27 cellular contexts compared by ENCODE assay signal in genomic region chr18:31154186-31154585, GRCh38. TPM values are rescaled to one million over a fixed set of nuclear protein-coding genes. Genes with fewer than 3 reads are reported as not detected.
"Had no signal": no experiment of that assay in that cellular context is flagged by ENCODE, and none has a peak within 500 bp of the region (broad histone marks: within the 10 kb centered on the region; RNA-seq: fewer than 3 reads in every experiment).

No MANE protein-coding gene starts in this region.

- H3K9me3 Mint-ChIP-seq: activated CD4-positive, alpha-beta T cell treated with anti-CD3 and anti-CD28 coated beads, Interleukin-2, amount 10 ng/mL, durations not matched to agents 24 days and 14 days; activated naive CD4-positive, alpha-beta T cell treated with anti-CD3 and anti-CD28 coated beads, Interleukin-2, amount 50 U/mL, for 72 hours; T-helper 1 cell treated with Interleukin-12 subunit alpha and Interleukin-12 subunit beta and Interleukin-4 antibody, amounts not matched to agents 30 μg/mL and 1 μg/mL, for 36 hours; WTC11 had no signal

- H3K4me3 Mint-ChIP-seq: activated CD4-positive, alpha-beta T cell treated with anti-CD3 and anti-CD28 coated beads, Interleukin-2, amount 10 ng/mL, durations not matched to agents 24 days and 14 days; activated CD8-positive, alpha-beta memory T cell treated with anti-CD3 and anti-CD28 coated beads, Interleukin-2, amount 10 ng/mL, durations not matched to agents 7 days and 5 days; activated naive CD8-positive, alpha-beta T cell treated with anti-CD3 and anti-CD28 coated beads, Interleukin-2, amount 50 U/mL, for 24 hours; activated T-cell treated with anti-CD3 and anti-CD28 coated beads, Interleukin-2, amount 50 U/mL, for 4 hours; T-helper 1 cell treated with Interleukin-12 subunit alpha and Interleukin-12 subunit beta and Interleukin-4 antibody, amounts not matched to agents 30 μg/mL and 1 μg/mL, for 36 hours; WTC11 had no signal

- H3K4me1 ChIP-seq: ascending aorta, body of pancreas had no signal

- H3K36me3 Mint-ChIP-seq: activated CD8-positive, alpha-beta memory T cell treated with anti-CD3 and anti-CD28 coated beads, Interleukin-2, amount 10 ng/mL, durations not matched to agents 7 days and 5 days; activated naive CD4-positive, alpha-beta T cell treated with anti-CD3 and anti-CD28 coated beads, Interleukin-2, amount 50 U/mL, for 72 hours; WTC11 had no signal

- ATAC-seq: activated CD8-positive, alpha-beta memory T cell treated with anti-CD3 and anti-CD28 coated beads, Interleukin-2, amount 10 ng/mL, durations not matched to agents 7 days and 5 days; activated naive CD4-positive, alpha-beta T cell treated with anti-CD3 and anti-CD28 coated beads, Interleukin-2, amount 50 U/mL, for 72 hours; activated naive CD8-positive, alpha-beta T cell treated with anti-CD3 and anti-CD28 coated beads, Interleukin-2, amount 50 U/mL, for 24 hours; activated T-cell treated with anti-CD3 and anti-CD28 coated beads, Interleukin-2, amount 50 U/mL, for 4 hours; body of pancreas; PC-3; WTC11 had no signal

- H3K27ac Mint-ChIP-seq: activated CD4-positive, alpha-beta T cell treated with anti-CD3 and anti-CD28 coated beads, Interleukin-2, amount 10 ng/mL, durations not matched to agents 24 days and 14 days; activated CD8-positive, alpha-beta memory T cell treated with anti-CD3 and anti-CD28 coated beads, Interleukin-2, amount 10 ng/mL, durations not matched to agents 7 days and 5 days; activated naive CD4-positive, alpha-beta T cell treated with anti-CD3 and anti-CD28 coated beads, Interleukin-2, amount 50 U/mL, for 72 hours; activated naive CD8-positive, alpha-beta T cell treated with anti-CD3 and anti-CD28 coated beads, Interleukin-2, amount 50 U/mL, for 24 hours; T-helper 1 cell treated with Interleukin-12 subunit alpha and Interleukin-12 subunit beta and Interleukin-4 antibody, amounts not matched to agents 30 μg/mL and 1 μg/mL, for 36 hours; WTC11 had no signal

- H3K4me3 ChIP-seq: ascending aorta, body of pancreas, cardiac muscle cell had no signal

- H3K9me3 ChIP-seq: ascending aorta, body of pancreas had no signal

- H3K27me3 Mint-ChIP-seq: activated CD4-positive, alpha-beta T cell treated with anti-CD3 and anti-CD28 coated beads, Interleukin-2, amount 10 ng/mL, durations not matched to agents 24 days and 14 days; activated CD8-positive, alpha-beta memory T cell treated with anti-CD3 and anti-CD28 coated beads, Interleukin-2, amount 10 ng/mL, durations not matched to agents 7 days and 5 days; activated naive CD8-positive, alpha-beta T cell treated with anti-CD3 and anti-CD28 coated beads, Interleukin-2, amount 50 U/mL, for 24 hours had no signal

- H3K36me3 ChIP-seq: ascending aorta, cardiac muscle cell had no signal

- H3K27ac ChIP-seq: ascending aorta, body of pancreas, cardiac muscle cell had no signal

- H3K27me3 ChIP-seq: ascending aorta, body of pancreas, cardiac muscle cell had no signal

- H3K4me1 Mint-ChIP-seq: activated CD4-positive, alpha-beta T cell treated with anti-CD3 and anti-CD28 coated beads, Interleukin-2, amount 10 ng/mL, durations not matched to agents 24 days and 14 days; activated CD8-positive, alpha-beta memory T cell treated with anti-CD3 and anti-CD28 coated beads, Interleukin-2, amount 10 ng/mL, durations not matched to agents 7 days and 5 days; activated naive CD8-positive, alpha-beta T cell treated with anti-CD3 and anti-CD28 coated beads, Interleukin-2, amount 50 U/mL, for 24 hours had no signal

- DNase-seq: activated CD4-positive, alpha-beta T cell treated with anti-CD3 and anti-CD28 coated beads, Interleukin-2, amount 10 ng/mL, durations not matched to agents 24 days and 14 days; activated CD4-positive, alpha-beta T cell treated with anti-CD3 and anti-CD28 coated beads, Interleukin-2, amount 50 U/mL, for 48 hours; activated CD4-positive, CD25-positive, alpha-beta regulatory T cell treated with anti-CD3 and anti-CD28 coated beads, Interleukin-2, amount 50 U/mL, for 72 hours; activated CD8-positive, alpha-beta memory T cell treated with anti-CD3 and anti-CD28 coated beads, Interleukin-2, amount 10 ng/mL, durations not matched to agents 7 days and 5 days; activated effector memory CD4-positive, alpha-beta T cell treated with anti-CD3 and anti-CD28 coated beads, Interleukin-2, amount 50 U/mL, for 16 hours; activated naive CD4-positive, alpha-beta T cell treated with Interleukin-2 at 50 U/mL for 16 hours; activated naive CD8-positive, alpha-beta T cell treated with anti-CD3 and anti-CD28 coated beads, Interleukin-2, amount 50 U/mL, for 24 hours; activated T-cell treated with anti-CD3 and anti-CD28 coated beads, Interleukin-2, amount 50 U/mL, for 4 hours; amniotic stem cell; body of pancreas; Kasumi-1; KBM-7; NCI-H1048; NCI-H1436 treated with DMSO at 0.1 percent for 48 hours; NCI-H187; NCI-H345; NCI-H510A; NCI-H526 treated with DMSO at 0.1 percent for 48 hours; NCI-H82; PC-3; SHP77 treated with DMSO at 0.1 percent for 48 hours had no signal

RNA-seq across cellular contexts. Expression of gene DSC1, which starts 8.5 kb away (rescaled TPM):
- total RNA-seq: activated CD4-positive, alpha-beta T cell treated with anti-CD3 and anti-CD28 coated beads, Interleukin-2, amount 10 ng/mL, durations not matched to agents 24 days and 14 days; activated CD8-positive, alpha-beta memory T cell treated with anti-CD3 and anti-CD28 coated beads, Interleukin-2, amount 10 ng/mL, durations not matched to agents 7 days and 5 days; activated T-cell treated with anti-CD3 and anti-CD28 coated beads, Interleukin-2, amount 50 U/mL, for 4 hours; ascending aorta; body of pancreas; cardiac muscle cell; PC-3; SK-MEL-5; WTC11 had no signal
- polyA plus RNA-seq: cardiac muscle cell had no signal

RNA-seq across cellular contexts. Expression of gene DSC2, which starts 52.0 kb away (rescaled TPM):
- total RNA-seq: activated CD4-positive, alpha-beta T cell treated with anti-CD3 and anti-CD28 coated beads, Interleukin-2, amount 10 ng/mL, durations not matched to agents 24 days and 14 days; activated CD8-positive, alpha-beta memory T cell treated with anti-CD3 and anti-CD28 coated beads, Interleukin-2, amount 10 ng/mL, durations not matched to agents 7 days and 5 days; activated naive CD4-positive, alpha-beta T cell treated with anti-CD3 and anti-CD28 coated beads, Interleukin-2, amount 50 U/mL, for 72 hours had no signal
